ENCODE assay signal across 8 cellular contexts in genomic region chr10:120824864-120825263, GRCh38. TPM values are rescaled to one million over a fixed set of nuclear protein-coding genes. Genes with fewer than 3 reads are reported as not detected.
DNase-seq lines count a peak whose midpoint lies in the region; ATAC-seq and TF ChIP-seq lines count a peak whose summit lies in the region.

No MANE protein-coding gene starts in this region.

- H3F3A ChIP-seq in Loucy (ENCODE audit: low read depth) = no peaks in the 10 kb centered on the region

- DNase-seq in DMS 273 (lab: John Stamatoyannopoulos, UW; ENCODE audit: unreplicated experiment) = peak; percentile 71
- no peak for DNase-seq in DMS 273 treated with DMSO at 0.1 percent for 48 hours (lab: John Stamatoyannopoulos, UW)
- DNase-seq in activated naive CD8-positive, alpha-beta T cell treated with anti-CD3 and anti-CD28 coated beads for 36 hours = peak; percentile 12
- peak; percentile 10 to 16 for DNase-seq in lung microvascular endothelial cell (ENCODE audit: low read depth in 2 of 2)

- H3K4me2 ChIP-seq in Loucy (ENCODE audit: low read depth, low read length, poor library complexity, severe bottlenecking) = no peak overlapping the region

- H3K4me3 ChIP-seq in Loucy (ENCODE audit: low read length, poor library complexity, severe bottlenecking) = no peak overlapping the region

- TF ChIP-seq CTCF in Loucy (conservative IDR thresholded peaks at IDR 0.05; ENCODE audit: low read length) = peak; percentile 88

- peaks cover 7% of the 10 kb centered on the region for H3K27me3 Mint-ChIP-seq in activated naive CD8-positive, alpha-beta T cell treated with anti-CD3 and anti-CD28 coated beads for 36 hours

- no peaks in the 10 kb centered on the region for H3K9me3 Mint-ChIP-seq in activated naive CD8-positive, alpha-beta T cell treated with anti-CD3 and anti-CD28 coated beads for 36 hours

- ATAC-seq in HG03457 (IDR thresholded peaks at IDR 0.05; ENCODE audit: unreplicated experiment) (no peak), HG03139 (IDR thresholded peaks at IDR 0.05; ENCODE audit: unreplicated experiment) (no peak), HG03460 (IDR thresholded peaks at IDR 0.05; ENCODE audit: unreplicated experiment) (no peak)

- H3K79me2 ChIP-seq in Loucy (ENCODE audit: insufficient read depth, low read length) = no peaks in the 10 kb centered on the region

- H3K9ac ChIP-seq in Loucy (ENCODE audit: low read depth, low read length, poor library complexity, severe bottlenecking) = no peak overlapping the region

- no peak overlapping the region for H3K4me3 Mint-ChIP-seq in activated naive CD8-positive, alpha-beta T cell treated with anti-CD3 and anti-CD28 coated beads for 36 hours

- no peaks in the 10 kb centered on the region for H3K9me2 ChIP-seq in Loucy (replicated peaks; ENCODE audit: low read depth, low read length)

- no peaks in the 10 kb centered on the region for H4K20me1 ChIP-seq in Loucy (ENCODE audit: insufficient read depth, low read length, poor library complexity, severe bottlenecking)

- H3K27ac Mint-ChIP-seq in activated naive CD8-positive, alpha-beta T cell treated with anti-CD3 and anti-CD28 coated beads for 36 hours = no peak overlapping the region

- no peaks in the 10 kb centered on the region for H3K9me3 ChIP-seq in Loucy (ENCODE audit: insufficient read depth, low read depth, low read length)

- H2AFZ ChIP-seq in Loucy (ENCODE audit: low read length) = no peak overlapping the region

- no peaks in the 10 kb centered on the region for H3K27me3 ChIP-seq in Loucy (ENCODE audit: insufficient read depth, low read length, poor library complexity, severe bottlenecking)

- no peaks in the 10 kb centered on the region for H3K36me3 ChIP-seq in Loucy (ENCODE audit: insufficient read depth, low read length)

- H3K4me1 ChIP-seq in Loucy (ENCODE audit: insufficient read depth, low read length, poor library complexity, severe bottlenecking) = no peaks in the 10 kb centered on the region

- no peaks in the 10 kb centered on the region for H3K36me3 Mint-ChIP-seq in activated naive CD8-positive, alpha-beta T cell treated with anti-CD3 and anti-CD28 coated beads for 36 hours

- H3K4me1 Mint-ChIP-seq in activated naive CD8-positive, alpha-beta T cell treated with anti-CD3 and anti-CD28 coated beads for 36 hours = no peaks in the 10 kb centered on the region

RNA-seq across cellular contexts. Expression of gene WDR11, which starts 26.3 kb away (rescaled TPM):
- 10 to 100 TPM; 34.4 to 34.5 TPM for total RNA-seq in activated naive CD8-positive, alpha-beta T cell treated with anti-CD3 and anti-CD28 coated beads for 36 hours
- 58.0 and 80.6 TPM in 2 replicates for total RNA-seq in lung microvascular endothelial cell
